ENCODE assay signal across 1 cellular context in genomic region chr4:40314951-40315350, GRCh38.
TF ChIP-seq lines count a peak whose summit lies in the region.

No MANE protein-coding gene starts in this region.

TF ChIP-seq in K562, 482 proteins besides CTCF, POLR2A, EP300 and RAD21 (continued from another document):
- TF ChIP-seq CEBPG (CRISPR knock-in tag; IDR thresholded peaks at IDR 0.05), result peak; percentile 68
- peak; percentile 66 to 94 for TF ChIP-seq CEBPG (tag; conservative IDR thresholded peaks at IDR 0.05 in 1 of 2, IDR thresholded peaks at IDR 0.05 in 1 of 2)
- TF ChIP-seq REST (CRISPR knock-in tag; IDR thresholded peaks at IDR 0.05; ENCODE audit: low read depth), result no peak
- TF ChIP-seq, protein P1, sequence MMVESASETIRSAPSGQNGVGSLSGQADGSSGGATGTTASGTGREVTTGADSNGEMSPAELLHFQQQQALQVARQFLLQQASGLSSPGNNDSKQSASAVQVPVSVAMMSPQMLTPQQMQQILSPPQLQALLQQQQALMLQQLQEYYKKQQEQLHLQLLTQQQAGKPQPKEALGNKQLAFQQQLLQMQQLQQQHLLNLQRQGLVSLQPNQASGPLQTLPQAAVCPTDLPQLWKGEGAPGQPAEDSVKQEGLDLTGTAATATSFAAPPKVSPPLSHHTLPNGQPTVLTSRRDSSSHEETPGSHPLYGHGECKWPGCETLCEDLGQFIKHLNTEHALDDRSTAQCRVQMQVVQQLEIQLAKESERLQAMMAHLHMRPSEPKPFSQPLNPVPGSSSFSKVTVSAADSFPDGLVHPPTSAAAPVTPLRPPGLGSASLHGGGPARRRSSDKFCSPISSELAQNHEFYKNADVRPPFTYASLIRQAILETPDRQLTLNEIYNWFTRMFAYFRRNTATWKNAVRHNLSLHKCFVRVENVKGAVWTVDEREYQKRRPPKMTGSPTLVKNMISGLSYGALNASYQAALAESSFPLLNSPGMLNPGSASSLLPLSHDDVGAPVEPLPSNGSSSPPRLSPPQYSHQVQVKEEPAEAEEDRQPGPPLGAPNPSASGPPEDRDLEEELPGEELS (CRISPR knock-in tag; IDR thresholded peaks at IDR 0.05; ENCODE audit: borderline replicate concordance), result no peak
- TF ChIP-seq, protein P2, sequence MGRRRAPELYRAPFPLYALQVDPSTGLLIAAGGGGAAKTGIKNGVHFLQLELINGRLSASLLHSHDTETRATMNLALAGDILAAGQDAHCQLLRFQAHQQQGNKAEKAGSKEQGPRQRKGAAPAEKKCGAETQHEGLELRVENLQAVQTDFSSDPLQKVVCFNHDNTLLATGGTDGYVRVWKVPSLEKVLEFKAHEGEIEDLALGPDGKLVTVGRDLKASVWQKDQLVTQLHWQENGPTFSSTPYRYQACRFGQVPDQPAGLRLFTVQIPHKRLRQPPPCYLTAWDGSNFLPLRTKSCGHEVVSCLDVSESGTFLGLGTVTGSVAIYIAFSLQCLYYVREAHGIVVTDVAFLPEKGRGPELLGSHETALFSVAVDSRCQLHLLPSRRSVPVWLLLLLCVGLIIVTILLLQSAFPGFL (CRISPR knock-in tag; IDR thresholded peaks at IDR 0.05), result no peak
- no peak for TF ChIP-seq MCM7 (IDR thresholded peaks at IDR 0.05)
- TF ChIP-seq, protein P3, sequence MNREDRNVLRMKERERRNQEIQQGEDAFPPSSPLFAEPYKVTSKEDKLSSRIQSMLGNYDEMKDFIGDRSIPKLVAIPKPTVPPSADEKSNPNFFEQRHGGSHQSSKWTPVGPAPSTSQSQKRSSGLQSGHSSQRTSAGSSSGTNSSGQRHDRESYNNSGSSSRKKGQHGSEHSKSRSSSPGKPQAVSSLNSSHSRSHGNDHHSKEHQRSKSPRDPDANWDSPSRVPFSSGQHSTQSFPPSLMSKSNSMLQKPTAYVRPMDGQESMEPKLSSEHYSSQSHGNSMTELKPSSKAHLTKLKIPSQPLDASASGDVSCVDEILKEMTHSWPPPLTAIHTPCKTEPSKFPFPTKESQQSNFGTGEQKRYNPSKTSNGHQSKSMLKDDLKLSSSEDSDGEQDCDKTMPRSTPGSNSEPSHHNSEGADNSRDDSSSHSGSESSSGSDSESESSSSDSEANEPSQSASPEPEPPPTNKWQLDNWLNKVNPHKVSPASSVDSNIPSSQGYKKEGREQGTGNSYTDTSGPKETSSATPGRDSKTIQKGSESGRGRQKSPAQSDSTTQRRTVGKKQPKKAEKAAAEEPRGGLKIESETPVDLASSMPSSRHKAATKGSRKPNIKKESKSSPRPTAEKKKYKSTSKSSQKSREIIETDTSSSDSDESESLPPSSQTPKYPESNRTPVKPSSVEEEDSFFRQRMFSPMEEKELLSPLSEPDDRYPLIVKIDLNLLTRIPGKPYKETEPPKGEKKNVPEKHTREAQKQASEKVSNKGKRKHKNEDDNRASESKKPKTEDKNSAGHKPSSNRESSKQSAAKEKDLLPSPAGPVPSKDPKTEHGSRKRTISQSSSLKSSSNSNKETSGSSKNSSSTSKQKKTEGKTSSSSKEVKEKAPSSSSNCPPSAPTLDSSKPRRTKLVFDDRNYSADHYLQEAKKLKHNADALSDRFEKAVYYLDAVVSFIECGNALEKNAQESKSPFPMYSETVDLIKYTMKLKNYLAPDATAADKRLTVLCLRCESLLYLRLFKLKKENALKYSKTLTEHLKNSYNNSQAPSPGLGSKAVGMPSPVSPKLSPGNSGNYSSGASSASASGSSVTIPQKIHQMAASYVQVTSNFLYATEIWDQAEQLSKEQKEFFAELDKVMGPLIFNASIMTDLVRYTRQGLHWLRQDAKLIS (CRISPR knock-in tag; IDR thresholded peaks at IDR 0.05), result no peak
- TF ChIP-seq SOX6 (IDR thresholded peaks at IDR 0.05), result peak; percentile 69
- peak; percentile 95 for TF ChIP-seq ATF3 (IDR thresholded peaks at IDR 0.05)
- TF ChIP-seq ATF3 (CRISPR knock-in tag; conservative IDR thresholded peaks at IDR 0.05), result no peak
- TF ChIP-seq PCBP2 (IDR thresholded peaks at IDR 0.05; ENCODE audit: low read depth, low read length, poor library complexity, severe bottlenecking), result no peak
- peak; percentile 65 for TF ChIP-seq ZNF175 (CRISPR knock-in tag; IDR thresholded peaks at IDR 0.05; ENCODE audit: low read depth)
- TF ChIP-seq CTBP1 (IDR thresholded peaks at IDR 0.05; ENCODE audit: borderline replicate concordance), result no peak
- no peak for TF ChIP-seq GABPB1 (CRISPR knock-in tag; IDR thresholded peaks at IDR 0.05)
- TF ChIP-seq JUND (IDR thresholded peaks at IDR 0.05; ENCODE audit: borderline replicate concordance, low read depth, low read length), result 0 out of 2 replicates have a peak, but pooled peaks have one; percentile 23
- TF ChIP-seq JUND (tag; IDR thresholded peaks at IDR 0.05; ENCODE audit: borderline replicate concordance, low read depth, low read length), result no peak
- no peak for TF ChIP-seq PHB (CRISPR knock-in tag; IDR thresholded peaks at IDR 0.05)
- no peak for TF ChIP-seq NFYB (IDR thresholded peaks at IDR 0.05; ENCODE audit: extremely low read depth, insufficient read length)
- TF ChIP-seq, protein P4, sequence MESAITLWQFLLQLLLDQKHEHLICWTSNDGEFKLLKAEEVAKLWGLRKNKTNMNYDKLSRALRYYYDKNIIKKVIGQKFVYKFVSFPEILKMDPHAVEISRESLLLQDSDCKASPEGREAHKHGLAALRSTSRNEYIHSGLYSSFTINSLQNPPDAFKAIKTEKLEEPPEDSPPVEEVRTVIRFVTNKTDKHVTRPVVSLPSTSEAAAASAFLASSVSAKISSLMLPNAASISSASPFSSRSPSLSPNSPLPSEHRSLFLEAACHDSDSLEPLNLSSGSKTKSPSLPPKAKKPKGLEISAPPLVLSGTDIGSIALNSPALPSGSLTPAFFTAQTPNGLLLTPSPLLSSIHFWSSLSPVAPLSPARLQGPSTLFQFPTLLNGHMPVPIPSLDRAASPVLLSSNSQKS (CRISPR knock-in tag; IDR thresholded peaks at IDR 0.05), result no peak
- TF ChIP-seq TRIM24 (IDR thresholded peaks at IDR 0.05), result peak; percentile 51 to 69; a peak in 2 of 4 replicates
- TF ChIP-seq PBX2 (CRISPR knock-in tag; IDR thresholded peaks at IDR 0.05; ENCODE audit: low read depth), result no peak
- no peak for TF ChIP-seq PBX2 (tag; conservative IDR thresholded peaks at IDR 0.05; ENCODE audit: low read depth)
- TF ChIP-seq YY1 (IDR thresholded peaks at IDR 0.05; ENCODE audit: borderline replicate concordance in 1 of 3, control insufficient read depth in 1 of 3, extremely low read depth in 1 of 3, insufficient read depth in 3 of 3, insufficient read length in 1 of 3, insufficient replicate concordance in 2 of 3, low read depth in 1 of 3, low read length in 2 of 3), result no peak
- no peak for TF ChIP-seq ZNF395 (CRISPR knock-in tag; IDR thresholded peaks at IDR 0.05)
- no peak for TF ChIP-seq FOXM1 (IDR thresholded peaks at IDR 0.05; ENCODE audit: low read depth)
- no peak for TF ChIP-seq FOXM1 (CRISPR knock-in tag; IDR thresholded peaks at IDR 0.05; ENCODE audit: low read depth)
- TF ChIP-seq, protein P5, sequence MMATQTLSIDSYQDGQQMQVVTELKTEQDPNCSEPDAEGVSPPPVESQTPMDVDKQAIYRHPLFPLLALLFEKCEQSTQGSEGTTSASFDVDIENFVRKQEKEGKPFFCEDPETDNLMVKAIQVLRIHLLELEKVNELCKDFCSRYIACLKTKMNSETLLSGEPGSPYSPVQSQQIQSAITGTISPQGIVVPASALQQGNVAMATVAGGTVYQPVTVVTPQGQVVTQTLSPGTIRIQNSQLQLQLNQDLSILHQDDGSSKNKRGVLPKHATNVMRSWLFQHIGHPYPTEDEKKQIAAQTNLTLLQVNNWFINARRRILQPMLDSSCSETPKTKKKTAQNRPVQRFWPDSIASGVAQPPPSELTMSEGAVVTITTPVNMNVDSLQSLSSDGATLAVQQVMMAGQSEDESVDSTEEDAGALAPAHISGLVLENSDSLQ (IDR thresholded peaks at IDR 0.05), result no peak
- TF ChIP-seq ERF (CRISPR knock-in tag; IDR thresholded peaks at IDR 0.05), result no peak
- TF ChIP-seq ZC3H4 (CRISPR knock-in tag; IDR thresholded peaks at IDR 0.05; ENCODE audit: borderline replicate concordance), result no peak
- TF ChIP-seq MEIS2 (IDR thresholded peaks at IDR 0.05; ENCODE audit: partially characterized antibody), result no peak
- TF ChIP-seq SMARCA4 (IDR thresholded peaks at IDR 0.05), result no peak
- TF ChIP-seq ZNF354B (CRISPR knock-in tag; IDR thresholded peaks at IDR 0.05), result no peak
- TF ChIP-seq RB1 (IDR thresholded peaks at IDR 0.05; ENCODE audit: low read depth), result no peak
- no peak for TF ChIP-seq MTA2 (IDR thresholded peaks at IDR 0.05; ENCODE audit: low read depth)
- TF ChIP-seq ZNF589 (CRISPR knock-in tag; IDR thresholded peaks at IDR 0.05; ENCODE audit: low read depth), result peak; percentile 55; the same call in 1 of the 2 replicates
- TF ChIP-seq ZSCAN29 (IDR thresholded peaks at IDR 0.05), result no peak
